17 cellular contexts compared by ENCODE assay signal in the genomic region with DNA sequence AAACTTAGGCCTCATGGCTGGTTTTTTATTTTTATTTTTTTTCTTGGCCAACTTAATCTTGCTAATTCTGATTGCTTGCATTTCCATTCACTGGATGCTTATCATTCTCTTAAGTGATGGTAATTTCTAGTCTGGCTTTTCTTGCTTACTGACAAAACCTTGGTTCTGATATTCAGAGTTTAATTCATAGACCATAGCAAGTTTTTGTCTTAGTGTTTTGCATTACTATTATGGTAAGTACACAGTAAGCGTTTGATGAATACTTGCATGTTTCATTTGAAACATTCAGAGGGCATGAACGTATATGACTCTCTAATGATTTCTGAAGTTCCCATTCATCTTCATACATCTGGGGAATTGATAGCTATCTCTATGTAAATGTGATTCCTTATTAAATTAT. TPM values are rescaled to one million over a fixed set of nuclear protein-coding genes. Genes with fewer than 3 reads are reported as not detected.
DNase-seq lines count a peak whose midpoint lies in the region; ATAC-seq and TF ChIP-seq lines count a peak whose summit lies in the region.
"Had no signal": no experiment of that assay in that cellular context is flagged by ENCODE, and none has a peak within 500 bp of the region (broad histone marks: within the 10 kb centered on the region; RNA-seq: fewer than 3 reads in every experiment).

No MANE protein-coding gene starts in this region.

- H3K9ac ChIP-seq in H9 (ENCODE audit: extremely low read depth, insufficient read length, low read length) = no peak overlapping the region
- H3K9ac ChIP-seq in HUES64 (ENCODE audit: low read depth, low read length) = no peak overlapping the region
- H3K9ac ChIP-seq in iPS-20b (ENCODE audit: low read depth, low read length) = peak overlapping the region; percentile 16; the same call in 1 of the 2 replicates
- H3K9ac ChIP-seq: GM23248 had no signal

- no peaks in the 10 kb centered on the region for H3K27me3 Mint-ChIP-seq in H9 (ENCODE audit: low read depth)
- H3K27me3 Mint-ChIP-seq in activated T-cell treated with anti-CD3 and anti-CD28 coated beads, Interleukin-2, amount 50 U/mL, for 72 hours (ENCODE audit: low read depth) = no peaks in the 10 kb centered on the region
- H3K27me3 Mint-ChIP-seq: CD4-positive, alpha-beta memory T cell had no signal

- peaks cover 0 to 6% of the 10 kb centered on the region in 2 experiments; a peak in 3 of 5 replicates for H3K9me3 Mint-ChIP-seq in H9
- no peaks in the 10 kb centered on the region for H3K9me3 Mint-ChIP-seq in activated T-cell treated with anti-CD3 and anti-CD28 coated beads, Interleukin-2, amount 50 U/mL, for 72 hours
- H3K9me3 Mint-ChIP-seq: HFFc6 had no signal

- TF ChIP-seq CTCF in H9 (conservative IDR thresholded peaks at IDR 0.05) = no peak
- TF ChIP-seq CTCF in tibial nerve (IDR thresholded peaks at IDR 0.05) = no peak

- no peak overlapping the region for H3T11ph ChIP-seq in H9 (ENCODE audit: low read length)

- H2BK120ac ChIP-seq in H9 (ENCODE audit: low read depth, low read length, poor library complexity, severe bottlenecking) = no peak overlapping the region

- no peak overlapping the region for H3K56ac ChIP-seq in H9 (ENCODE audit: insufficient read length, low read depth, low read length)

- no peak overlapping the region for H3K27ac ChIP-seq in H9 (ENCODE audit: insufficient read length, low read depth, low read length)
- H3K27ac ChIP-seq in HUES64 (ENCODE audit: low read depth, low read length) = 0 out of 2 replicates have a peak overlapping the region, but pooled peaks have one; percentile 5
- no peak overlapping the region for H3K27ac ChIP-seq in iPS-20b (ENCODE audit: low read length)
- H3K27ac ChIP-seq in tibial nerve = no peak overlapping the region
- H3K27ac ChIP-seq: GM23248 had no signal

- H2BK5ac ChIP-seq in H9 (ENCODE audit: insufficient read length, low read length) = no peak overlapping the region

- no peak overlapping the region for H3K18ac ChIP-seq in H9 (ENCODE audit: insufficient read length, low read depth, low read length)

- H3K27me3 ChIP-seq in H9 (ENCODE audit: insufficient read depth, low read length) = no peaks in the 10 kb centered on the region
- no peaks in the 10 kb centered on the region for H3K27me3 ChIP-seq in HUES64 (ENCODE audit: insufficient read depth, low read length)
- no peaks in the 10 kb centered on the region for H3K27me3 ChIP-seq in iPS-20b (ENCODE audit: insufficient read depth, low read length)
- H3K27me3 ChIP-seq in tibial nerve = no peaks in the 10 kb centered on the region

- H2AFZ ChIP-seq in H9 (ENCODE audit: low read length) = no peak overlapping the region
- H2AFZ ChIP-seq: GM23248 had no signal

- H3K4me1 Mint-ChIP-seq in H9 = peaks cover 19 to 21% of the 10 kb centered on the region in 2 experiments
- H3K4me1 Mint-ChIP-seq in activated T-cell treated with anti-CD3 and anti-CD28 coated beads, Interleukin-2, amount 50 U/mL, for 72 hours (ENCODE audit: low read depth) = no peaks in the 10 kb centered on the region

- ATAC-seq in activated T-cell treated with anti-CD3 and anti-CD28 coated beads, Interleukin-2, amount 50 U/mL, for 72 hours (replicated peaks in 1 of 2) = no peak
- ATAC-seq: GM12878 had no signal

- H4K8ac ChIP-seq in H9 (replicated peaks; ENCODE audit: insufficient read length, low read depth, low read length) = no peak overlapping the region

- peaks cover 3% of the 10 kb centered on the region; the same call in 1 of the 2 replicates for H3K79me2 ChIP-seq in H9 (ENCODE audit: insufficient read depth, low read length)

- no peak overlapping the region for H4K91ac ChIP-seq in H9 (ENCODE audit: insufficient read length, low read depth, low read length)

- H3K4me2 ChIP-seq in H9 (ENCODE audit: insufficient read depth, insufficient read length, low read length) = no peak overlapping the region

- H2BK20ac ChIP-seq in H9 (ENCODE audit: low read depth, low read length, poor library complexity, severe bottlenecking) = no peak overlapping the region

- H3K79me1 ChIP-seq in H9 (ENCODE audit: insufficient read depth, low read depth, low read length, poor library complexity, severe bottlenecking) = no peaks in the 10 kb centered on the region

- H2BK12ac ChIP-seq in H9 (ENCODE audit: insufficient read length, low read depth, low read length) = no peak overlapping the region

- H3K4me3 ChIP-seq in HUES64 (ENCODE audit: low read length) = no peak overlapping the region
- peak overlapping the region; percentile 40; the same call in 1 of the 2 replicates for H3K4me3 ChIP-seq in iPS-20b (ENCODE audit: low read length)
- H3K4me3 ChIP-seq in tibial nerve = no peak overlapping the region
- H3K4me3 ChIP-seq: GM12878, GM23248, HAP-1 had no signal

- H2AK5ac ChIP-seq in H9 (ENCODE audit: insufficient read length, low read length) = no peak overlapping the region

- no peak overlapping the region for H3K23ac ChIP-seq in H9 (ENCODE audit: insufficient read length, low read depth, low read length)

- H3K36me3 ChIP-seq in HUES64 (ENCODE audit: insufficient read depth, low read length) (no peaks in the 10 kb centered on the region), iPS-20b (ENCODE audit: insufficient read depth, low read depth, low read length) (no peaks in the 10 kb centered on the region), tibial nerve (no peaks in the 10 kb centered on the region)
- H3K36me3 ChIP-seq: HAP-1 had no signal

- H4K5ac ChIP-seq in H9 (ENCODE audit: insufficient read length, low read depth, low read length) = no peak overlapping the region

- H3K9me3 ChIP-seq in H9 (ENCODE audit: control insufficient read depth, low read depth, low read length) (no peaks in the 10 kb centered on the region), HUES64 (ENCODE audit: insufficient read depth, low read depth, low read length) (no peaks in the 10 kb centered on the region), iPS-20b (ENCODE audit: insufficient read depth, low read depth, low read length) (no peaks in the 10 kb centered on the region), tibial nerve (no peaks in the 10 kb centered on the region)
- H3K9me3 ChIP-seq: Caco-2, HAP-1 had no signal

- no peak for TF ChIP-seq EP300 in tibial nerve (IDR thresholded peaks at IDR 0.05)

- H4K20me1 ChIP-seq in H9 (ENCODE audit: control insufficient read depth, insufficient read depth, insufficient read length) = no peaks in the 10 kb centered on the region

- peaks cover 0 to 16% (median 2%) of the 10 kb centered on the region in 3 experiments; a peak in 6 of 7 replicates for H3K36me3 Mint-ChIP-seq in H9 (ENCODE audit: insufficient read depth in 1 of 3, low read depth in 3 of 3)
- H3K36me3 Mint-ChIP-seq in activated T-cell treated with anti-CD3 and anti-CD28 coated beads, Interleukin-2, amount 50 U/mL, for 72 hours (ENCODE audit: insufficient read depth in 2 of 2) = no peaks in the 10 kb centered on the region

- H3K23me2 ChIP-seq in H9 (ENCODE audit: insufficient read length, low read depth, low read length, poor library complexity, severe bottlenecking) = no peaks in the 10 kb centered on the region

- peak overlapping the region; percentile 15 to 89 (median 76); a peak in 4 of 7 replicates for H3K27ac Mint-ChIP-seq in H9
- no peak overlapping the region for H3K27ac Mint-ChIP-seq in activated T-cell treated with anti-CD3 and anti-CD28 coated beads, Interleukin-2, amount 50 U/mL, for 72 hours
- H3K27ac Mint-ChIP-seq: HFFc6 had no signal

- no CpG with 5 or more reads among the region's 2 CpGs for WGBS in H9 (ENCODE audit: extremely low coverage, insufficient read length, low lambda C conversion rate)
- WGBS in HUES64 = 68% methylated on average over 2 of the region's 2 CpGs
- WGBS in tibial nerve, 2 donors = 74 to 87% methylated on average over 2 of the region's 2 CpGs

- H2BK15ac ChIP-seq in H9 (ENCODE audit: low read depth, low read length) = no peak overlapping the region

- DNase-seq in H9 (no peak), OCI-M1 (lab: John Stamatoyannopoulos, UW) (no peak), tibial nerve (ENCODE audit: low spot score in 2 of 2) (no peak)
- DNase-seq in activated T-cell treated with anti-CD3 and anti-CD28 coated beads, Interleukin-2, amount 50 U/mL, for 72 hours = no peak
- DNase-seq: C1 segment of cervical spinal cord; Caco-2; CD4-positive, alpha-beta memory T cell; DMS 273 treated with DMSO at 0.1 percent for 48 hours; DMS79; EL; GDM1; GM23248; HFFc6 had no signal

- H3K4me1 ChIP-seq in H9 (ENCODE audit: insufficient read depth, low read length) = no peaks in the 10 kb centered on the region
- H3K4me1 ChIP-seq in HUES64 (ENCODE audit: insufficient read depth, low read length) = peaks cover 20% of the 10 kb centered on the region
- peaks cover 10% of the 10 kb centered on the region; the same call in 1 of the 2 replicates for H3K4me1 ChIP-seq in iPS-20b (ENCODE audit: insufficient read depth, low read length)
- H3K4me1 ChIP-seq in tibial nerve = no peaks in the 10 kb centered on the region

- TF ChIP-seq POLR2A in tibial nerve (IDR thresholded peaks at IDR 0.05) = no peak

- H3K4ac ChIP-seq in H9 (ENCODE audit: low read depth, low read length) = no peak overlapping the region

- H3K4me3 Mint-ChIP-seq in H9 = no peak overlapping the region; a peak in 1 of 5 replicates
- H3K4me3 Mint-ChIP-seq in activated T-cell treated with anti-CD3 and anti-CD28 coated beads, Interleukin-2, amount 50 U/mL, for 72 hours = no peak overlapping the region
- H3K4me3 Mint-ChIP-seq: CD4-positive, alpha-beta memory T cell; HFFc6 had no signal

- no peak overlapping the region for H3K14ac ChIP-seq in H9 (ENCODE audit: insufficient read depth, low read length)

RNA-seq across cellular contexts. Expression of a gene that starts 55.8 kb away (rescaled TPM):
- 13.9 and 16.1 TPM in 2 replicates for total RNA-seq in H9 (2021)
- polyA plus RNA-seq in HUES64 (2013, experiment 1 of 2) = 13.8 TPM
- 17.8 TPM for polyA plus RNA-seq in HUES64 (2013, experiment 2 of 2)
- 10 to 100 TPM; 18.1 to 21.2 TPM for total RNA-seq in activated T-cell treated with anti-CD3 and anti-CD28 coated beads, Interleukin-2, amount 50 U/mL, for 72 hours
- 10 to 100 TPM; 16.3 to 73.0 (median 36.8) TPM for total RNA-seq in tibial nerve
